ENCODE assay signal across 29 cellular contexts in genomic region chr7:83155407-83155806, GRCh38. TPM values are rescaled to one million over a fixed set of nuclear protein-coding genes. Genes with fewer than 3 reads are reported as not detected.
"Had no signal": no experiment of that assay in that cellular context is flagged by ENCODE, and none has a peak within 500 bp of the region (broad histone marks: within the 10 kb centered on the region; RNA-seq: fewer than 3 reads in every experiment).

No MANE protein-coding gene starts in this region.

- H3K27me3 ChIP-seq: adrenal gland, body of pancreas, cardiac muscle cell, dorsolateral prefrontal cortex, heart right ventricle, pancreas, sigmoid colon had no signal

- H3K9me3 Mint-ChIP-seq: activated CD4-positive, alpha-beta memory T cell treated with anti-CD3 and anti-CD28 coated beads for 36 hours; activated CD4-positive, alpha-beta T cell treated with anti-CD3 and anti-CD28 coated beads, Interleukin-2, amount 10 ng/mL, durations not matched to agents 24 days and 14 days; activated naive CD4-positive, alpha-beta T cell treated with anti-CD3 and anti-CD28 coated beads for 36 hours; activated naive CD8-positive, alpha-beta T cell treated with anti-CD3 and anti-CD28 coated beads for 36 hours; activated T-helper 1 cell treated with anti-CD3 and anti-CD28 coated beads, Interleukin-12 subunit alpha, Interleukin-12 subunit beta, Interleukin-2, Interleukin-4 antibody, amounts not matched to agents 30 ng/mL and 10 ng/mL and 1 ng/mL, durations not matched to agents 14 hours and 24 hours and 36 hours; type B pancreatic cell had no signal

- H3K27me3 Mint-ChIP-seq: activated CD4-positive, alpha-beta memory T cell treated with anti-CD3 and anti-CD28 coated beads for 36 hours; stimulated activated naive CD8-positive, alpha-beta T cell treated with anti-CD3 and anti-CD28 coated beads, Interleukin-15, Interleukin-2, amounts not matched to agents 100 ng/mL and 50 ng/mL, for 24 hours; type B pancreatic cell had no signal

- H3K36me3 ChIP-seq: adrenal gland, cardiac muscle cell, heart right ventricle, pancreas, prostate gland, sigmoid colon, thoracic aorta had no signal

- H3K27ac ChIP-seq: adrenal gland, body of pancreas, cardiac muscle cell, coronary artery, dorsolateral prefrontal cortex, heart right ventricle, pancreas, prostate gland, sigmoid colon, thoracic aorta had no signal

- H3K27ac Mint-ChIP-seq: activated CD4-positive, alpha-beta memory T cell treated with anti-CD3 and anti-CD28 coated beads for 36 hours; activated CD4-positive, alpha-beta T cell treated with anti-CD3 and anti-CD28 coated beads, Interleukin-2, amount 10 ng/mL, durations not matched to agents 24 days and 14 days; activated naive CD4-positive, alpha-beta T cell treated with anti-CD3 and anti-CD28 coated beads for 36 hours; activated naive CD8-positive, alpha-beta T cell treated with anti-CD3 and anti-CD28 coated beads for 36 hours; activated T-helper 1 cell treated with anti-CD3 and anti-CD28 coated beads, Interleukin-12 subunit alpha, Interleukin-12 subunit beta, Interleukin-2, Interleukin-4 antibody, amounts not matched to agents 30 ng/mL and 10 ng/mL and 1 ng/mL, durations not matched to agents 14 hours and 24 hours and 36 hours; naive thymus-derived CD4-positive, alpha-beta T cell; stimulated activated naive CD8-positive, alpha-beta T cell treated with anti-CD3 and anti-CD28 coated beads, Interleukin-15, Interleukin-2, amounts not matched to agents 100 ng/mL and 50 ng/mL, for 24 hours; type B pancreatic cell had no signal

- H3K9me3 ChIP-seq: adrenal gland, body of pancreas, heart right ventricle, pancreas, prostate gland, sigmoid colon, thoracic aorta had no signal

- H3K36me3 Mint-ChIP-seq: activated CD4-positive, alpha-beta memory T cell treated with anti-CD3 and anti-CD28 coated beads for 36 hours; activated naive CD8-positive, alpha-beta T cell treated with anti-CD3 and anti-CD28 coated beads for 36 hours had no signal

- H3K4me1 ChIP-seq: adrenal gland, body of pancreas, heart right ventricle, prostate gland, sigmoid colon had no signal

- H3K4me3 Mint-ChIP-seq: activated CD4-positive, alpha-beta memory T cell treated with anti-CD3 and anti-CD28 coated beads for 36 hours; activated CD4-positive, alpha-beta T cell treated with anti-CD3 and anti-CD28 coated beads, Interleukin-2, amount 10 ng/mL, durations not matched to agents 24 days and 14 days; activated naive CD4-positive, alpha-beta T cell treated with anti-CD3 and anti-CD28 coated beads for 36 hours; activated naive CD8-positive, alpha-beta T cell treated with anti-CD3 and anti-CD28 coated beads for 36 hours; activated T-helper 1 cell treated with anti-CD3 and anti-CD28 coated beads, Interleukin-12 subunit alpha, Interleukin-12 subunit beta, Interleukin-2, Interleukin-4 antibody, amounts not matched to agents 30 ng/mL and 10 ng/mL and 1 ng/mL, durations not matched to agents 14 hours and 24 hours and 36 hours; naive thymus-derived CD4-positive, alpha-beta T cell; stimulated activated naive CD8-positive, alpha-beta T cell treated with anti-CD3 and anti-CD28 coated beads, Interleukin-15, Interleukin-2, amounts not matched to agents 100 ng/mL and 50 ng/mL, for 24 hours; type B pancreatic cell had no signal

- H3K4me3 ChIP-seq: adrenal gland, body of pancreas, cardiac muscle cell, coronary artery, heart right ventricle, pancreas, prostate gland, sigmoid colon, thoracic aorta had no signal

- H3K4me1 Mint-ChIP-seq: activated CD4-positive, alpha-beta T cell treated with anti-CD3 and anti-CD28 coated beads, Interleukin-2, amount 10 ng/mL, durations not matched to agents 24 days and 14 days; activated naive CD8-positive, alpha-beta T cell treated with anti-CD3 and anti-CD28 coated beads for 36 hours; naive thymus-derived CD4-positive, alpha-beta T cell had no signal

- DNase-seq: activated CD4-positive, alpha-beta memory T cell treated with anti-CD3 and anti-CD28 coated beads for 36 hours; activated CD4-positive, alpha-beta T cell treated with anti-CD3 and anti-CD28 coated beads, Interleukin-2, amount 10 ng/mL, durations not matched to agents 24 days and 14 days; activated CD8-positive, alpha-beta memory T cell treated with anti-CD3 and anti-CD28 coated beads, Interleukin-2, amount 50 U/mL, for 4 hours; activated effector memory CD4-positive, alpha-beta T cell treated with anti-CD3 and anti-CD28 coated beads, Interleukin-2, amount 50 U/mL, for 16 hours; activated naive CD4-positive, alpha-beta T cell treated with anti-CD3 and anti-CD28 coated beads for 36 hours; activated naive CD8-positive, alpha-beta T cell treated with anti-CD3 and anti-CD28 coated beads for 36 hours; activated T-cell treated with anti-CD3 and anti-CD28 coated beads, Interleukin-2, amount 50 U/mL, for 1 hour; adrenal gland; aorta; body of pancreas; effector memory CD4-positive, alpha-beta T cell; heart right ventricle; midbrain; naive thymus-derived CD4-positive, alpha-beta T cell; nucleus accumbens; retina; sigmoid colon; stimulated activated CD4-positive, alpha-beta T cell treated with anti-CD3 and anti-CD28 coated beads, Interleukin-1b, Interleukin-23, amount 100 ng/mL, for 48 hours had no signal

RNA-seq across cellular contexts. Expression of gene PCLO, which starts 7.3 kb away (rescaled TPM):
- total RNA-seq: activated CD4-positive, alpha-beta T cell treated with anti-CD3 and anti-CD28 coated beads, Interleukin-2, amount 10 ng/mL, durations not matched to agents 24 days and 14 days; activated CD8-positive, alpha-beta memory T cell treated with anti-CD3 and anti-CD28 coated beads for 36 hours; activated naive CD4-positive, alpha-beta T cell treated with anti-CD3 and anti-CD28 coated beads for 36 hours; activated naive CD8-positive, alpha-beta T cell treated with anti-CD3 and anti-CD28 coated beads for 36 hours; activated T-helper 1 cell treated with anti-CD3 and anti-CD28 coated beads, Interleukin-12 subunit alpha, Interleukin-12 subunit beta, Interleukin-2, Interleukin-4 antibody, amounts not matched to agents 30 ng/mL and 10 ng/mL and 1 ng/mL, durations not matched to agents 14 hours and 24 hours and 36 hours; T-helper 1 cell treated with Interleukin-12 subunit alpha and Interleukin-12 subunit beta and Interleukin-4 antibody, amounts not matched to agents 30 ng/mL and 1 ng/mL, for 36 hours had no signal
- polyA plus RNA-seq: naive thymus-derived CD4-positive, alpha-beta T cell had no signal
